ENCODE assay signal across 18 cellular contexts in the genomic region with DNA sequence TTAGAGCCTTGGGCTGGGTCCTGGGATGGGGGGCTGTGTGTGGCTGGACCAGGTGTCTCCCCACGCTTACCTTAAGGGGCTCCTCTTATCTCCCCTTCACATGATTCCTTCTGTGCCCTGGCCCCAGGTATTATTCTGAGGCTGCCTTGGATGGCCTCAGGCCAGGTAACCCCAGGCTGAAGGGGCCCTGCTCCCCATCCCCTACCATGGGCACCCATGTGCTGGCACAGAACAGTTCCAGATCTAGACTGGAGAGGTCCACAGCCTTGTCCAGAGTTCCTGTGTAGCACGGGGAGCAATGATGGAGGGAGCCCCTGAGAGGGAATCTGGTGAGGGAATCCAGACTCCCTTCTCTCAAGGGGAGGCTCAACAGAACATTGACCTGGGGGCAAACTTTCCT. TPM values are rescaled to one million over a fixed set of nuclear protein-coding genes. Genes with fewer than 3 reads are reported as not detected.
DNase-seq lines count a peak whose midpoint lies in the region; ATAC-seq, FAIRE-seq and TF ChIP-seq lines count a peak whose summit lies in the region.
"Had no signal": no experiment of that assay in that cellular context is flagged by ENCODE, and none has a peak within 500 bp of the region (broad histone marks: within the 10 kb centered on the region; RNA-seq: fewer than 3 reads in every experiment).

No MANE protein-coding gene starts in this region.

- no peak for TF ChIP-seq CTCF in bronchial epithelial cell (IDR thresholded peaks at IDR 0.05; ENCODE audit: insufficient read depth, low read length, severe bottlenecking)
- TF ChIP-seq CTCF in gastroesophageal sphincter (IDR thresholded peaks at IDR 0.05), result no peak

- FAIRE-seq in bronchial epithelial cell (lab: Jason Lieb, UNC), result peak; percentile 7
- FAIRE-seq: GM19239, H1, HTR-8/SVneo had no signal

- ATAC-seq in Right ventricle myocardium inferior (peak; percentile 8), left cardiac atrium (no peak), gastroesophageal sphincter (peak; percentile 14), sciatic nerve (peak; percentile 3)

- DNase-seq in Right ventricle myocardium inferior (ENCODE audit: missing footprints), result no peak
- DNase-seq in left cardiac atrium, result no peak
- no peak for DNase-seq in bronchial epithelial cell (ENCODE audit: low read depth)
- peak; percentile 39 for DNase-seq in sciatic nerve (ENCODE audit: low spot score)
- DNase-seq in SW480 (ENCODE audit: low spot score), result no peak
- DNase-seq in glomerular visceral epithelial cell (ENCODE audit: extremely low spot score), result no peak
- no peak for DNase-seq in LoVo (ENCODE audit: low spot score)
- DNase-seq: 8988T; AML-193; CD8-positive, alpha-beta memory T cell; DMS53; GF-D8 had no signal

- H3K4me3 ChIP-seq in bronchial epithelial cell (ENCODE audit: low read depth, low read length) (no peak overlapping the region), gastroesophageal sphincter (no peak overlapping the region)
- H3K4me3 ChIP-seq: BLaER1, HAP-1 had no signal

- H3K4me1 ChIP-seq in gastroesophageal sphincter, result peaks cover 0 to 16% (median 0%) of the 10 kb centered on the region in 3 donors
- H3K4me1 ChIP-seq: BLaER1, HAP-1 had no signal

- TF ChIP-seq EP300 in gastroesophageal sphincter (IDR thresholded peaks at IDR 0.05), result no peak

- TF ChIP-seq POLR2A in gastroesophageal sphincter (IDR thresholded peaks at IDR 0.05), result no peak

- WGBS in gastroesophageal sphincter (ENCODE audit: low coverage in 1 of 2), 2 donors, result no CpG with 5 or more reads among the region's 2 CpGs

- intact Hi-C loops in Right ventricle myocardium inferior (cut with DNase I), result no loop called here
- intact Hi-C loops in left cardiac atrium (cut with DNase I), result no loop called here
- intact Hi-C loops in sciatic nerve (cut with DNase I), result no loop called here

- H3K36me3 ChIP-seq in bronchial epithelial cell (ENCODE audit: control insufficient read depth, insufficient read depth, low read length) (no peaks in the 10 kb centered on the region), gastroesophageal sphincter (peaks cover 7 to 89% of the 10 kb centered on the region in 2 donors)
- H3K36me3 ChIP-seq: BLaER1, HAP-1 had no signal

- H3K27me3 ChIP-seq in bronchial epithelial cell (ENCODE audit: control insufficient read depth, insufficient read depth, low read length), result peaks cover 4% of the 10 kb centered on the region
- no peaks in the 10 kb centered on the region for H3K27me3 ChIP-seq in gastroesophageal sphincter
- H3K27me3 ChIP-seq: BLaER1 had no signal

- no peaks in the 10 kb centered on the region for H3K9me3 ChIP-seq in gastroesophageal sphincter
- H3K9me3 ChIP-seq: BLaER1, HAP-1 had no signal

- H3K27ac ChIP-seq in gastroesophageal sphincter, result peak overlapping the region in 3 of 4 donors; percentile 9 to 18 (median 12)
- H3K27ac ChIP-seq: BLaER1 had no signal

RNA-seq across cellular contexts. Expression of gene MOCS1, which starts 32.1 kb away (rescaled TPM):
- total RNA-seq in Right ventricle myocardium inferior (27.2 TPM), left cardiac atrium (10 to 100 TPM; 26.2 to 29.4 TPM), bronchial epithelial cell (1.3 and 4.1 TPM in 2 replicates), gastroesophageal sphincter (10 to 100 TPM; 24.0 to 33.0 (median 29.3) TPM), sciatic nerve (37.3 TPM)

Comparison
In these comparisons a context has a peak if more than half of its experiments do, and no peak if none do; other contexts are left out.
1. ATAC-seq: peak in Right ventricle myocardium inferior (single experiment), gastroesophageal sphincter (single experiment) and sciatic nerve (single experiment); none in left cardiac atrium (0 of 2).